13 cellular contexts compared by ENCODE assay signal in genomic region chr3:20669184-20669583, GRCh38.
DNase-seq lines count a peak whose midpoint lies in the region; ATAC-seq and TF ChIP-seq lines count a peak whose summit lies in the region.
"Had no signal": no experiment of that assay in that cellular context is flagged by ENCODE, and none has a peak within 500 bp of the region (broad histone marks: within the 10 kb centered on the region; RNA-seq: fewer than 3 reads in every experiment).

No MANE protein-coding gene starts in this region.

- H3K27ac ChIP-seq in dorsolateral prefrontal cortex = peak overlapping the region in 30 of 59 donors; percentile 3 to 76 (median 38)
- no peak overlapping the region for H3K27ac ChIP-seq in GM23338 (ENCODE audit: low read depth)

- ATAC-seq in GM23338 = no peak
- no peak for ATAC-seq in effector memory CD8-positive, alpha-beta T cell (replicated peaks)
- ATAC-seq: naive thymus-derived CD4-positive, alpha-beta T cell; PC-3; sciatic nerve; stimulated activated naive B cell treated with anti-CD40 and anti-IgM and Interleukin-4, amounts not matched to agents 10 μg/mL and 1 μg/mL and 100 μg/mL, for 72 hours had no signal

- H3K4me3 Mint-ChIP-seq in GM23338 = no peak overlapping the region
- H3K4me3 Mint-ChIP-seq in effector memory CD8-positive, alpha-beta T cell = no peak overlapping the region
- H3K4me3 Mint-ChIP-seq: central memory CD8-positive, alpha-beta T cell; naive thymus-derived CD4-positive, alpha-beta T cell; stimulated activated naive B cell treated with anti-CD40 and anti-IgM and Interleukin-4, amounts not matched to agents 10 μg/mL and 1 μg/mL and 100 μg/mL, for 72 hours had no signal

- H2AFZ ChIP-seq in GM23338 = no peak overlapping the region

- TF ChIP-seq CTCF in dorsolateral prefrontal cortex (IDR thresholded peaks at IDR 0.05 in 54 of 56, conservative IDR thresholded peaks at IDR 0.05 in 2 of 56; ENCODE audit: low read depth in 1 of 56, partially characterized antibody in 56 of 56) = no peak
- no peak for TF ChIP-seq CTCF in GM23338 (conservative IDR thresholded peaks at IDR 0.05; ENCODE audit: low read depth in 2 of 2)

- peaks cover 6% of the 10 kb centered on the region; the same call in 2 of the 3 replicates for H3K9me3 Mint-ChIP-seq in GM23338
- peaks cover 12% of the 10 kb centered on the region in 2 donors for H3K9me3 Mint-ChIP-seq in effector memory CD8-positive, alpha-beta T cell

- H3K36me3 Mint-ChIP-seq in GM23338 (ENCODE audit: low read depth) = no peaks in the 10 kb centered on the region
- H3K36me3 Mint-ChIP-seq in effector memory CD8-positive, alpha-beta T cell (ENCODE audit: insufficient read depth) = no peaks in the 10 kb centered on the region
- H3K36me3 Mint-ChIP-seq: naive thymus-derived CD4-positive, alpha-beta T cell; stimulated activated naive B cell treated with anti-CD40 and anti-IgM and Interleukin-4, amounts not matched to agents 10 μg/mL and 1 μg/mL and 100 μg/mL, for 72 hours had no signal

- no peaks in the 10 kb centered on the region for H3K36me3 ChIP-seq in GM23338 (ENCODE audit: insufficient read depth)

- H3K27ac Mint-ChIP-seq in GM23338 = no peak overlapping the region
- no peak overlapping the region for H3K27ac Mint-ChIP-seq in effector memory CD8-positive, alpha-beta T cell
- H3K27ac Mint-ChIP-seq: naive thymus-derived CD4-positive, alpha-beta T cell; stimulated activated naive B cell treated with anti-CD40 and anti-IgM and Interleukin-4, amounts not matched to agents 10 μg/mL and 1 μg/mL and 100 μg/mL, for 72 hours had no signal

- no peaks in the 10 kb centered on the region for H3K79me2 ChIP-seq in GM23338 (replicated peaks; ENCODE audit: insufficient read depth)

- H3K4me1 ChIP-seq in GM23338 (ENCODE audit: insufficient read depth) = no peaks in the 10 kb centered on the region

- no peaks in the 10 kb centered on the region for H3K27me3 Mint-ChIP-seq in GM23338 (ENCODE audit: insufficient read depth, low read depth, poor library complexity)
- no peaks in the 10 kb centered on the region for H3K27me3 Mint-ChIP-seq in effector memory CD8-positive, alpha-beta T cell
- H3K27me3 Mint-ChIP-seq: central memory CD8-positive, alpha-beta T cell; naive thymus-derived CD4-positive, alpha-beta T cell; stimulated activated naive B cell treated with anti-CD40 and anti-IgM and Interleukin-4, amounts not matched to agents 10 μg/mL and 1 μg/mL and 100 μg/mL, for 72 hours had no signal

- intact Hi-C loops in dorsolateral prefrontal cortex (cut with DNase I) = no loop called here

- H3K4me2 ChIP-seq in GM23338 = no peak overlapping the region

- DNase-seq in AG08395 (ENCODE audit: low spot score) = peak; percentile 16
- DNase-seq in NCI-H226 = peak; percentile 39
- DNase-seq in dorsolateral prefrontal cortex = peak in 3 of 10 donors; percentile 7 to 17 (median 10)
- DNase-seq in myocyte (ENCODE audit: low read depth) = peak; percentile 61
- DNase-seq in SHP77 treated with DMSO at 0.1 percent for 48 hours (lab: John Stamatoyannopoulos, UW) = no peak
- DNase-seq in GM23338 (ENCODE audit: low spot score) = no peak
- no peak for DNase-seq in stimulated activated CD4-positive, alpha-beta T cell treated with anti-CD3 and anti-CD28 coated beads, Interleukin-4, amount 100 ng/mL, for 24 hours
- DNase-seq in effector memory CD8-positive, alpha-beta T cell = no peak
- DNase-seq: naive thymus-derived CD4-positive, alpha-beta T cell; PC-3; stimulated activated naive B cell treated with anti-CD40 and anti-IgM and Interleukin-4, amounts not matched to agents 10 μg/mL and 1 μg/mL and 100 μg/mL, for 72 hours had no signal

- H4K20me1 ChIP-seq in GM23338 (replicated peaks; ENCODE audit: insufficient read depth) = no peaks in the 10 kb centered on the region

- H3K4me3 ChIP-seq in dorsolateral prefrontal cortex = peak overlapping the region in 1 of 59 donors; percentile 13
- H3K4me3 ChIP-seq in GM23338 = no peak overlapping the region

- peaks cover 8% of the 10 kb centered on the region for H3K9me2 ChIP-seq in GM23338 (ENCODE audit: insufficient read depth)

- no peaks in the 10 kb centered on the region for H3F3A ChIP-seq in GM23338 (replicated peaks; ENCODE audit: low read depth)

- H3K4me1 Mint-ChIP-seq in GM23338 = no peaks in the 10 kb centered on the region
- no peaks in the 10 kb centered on the region for H3K4me1 Mint-ChIP-seq in effector memory CD8-positive, alpha-beta T cell (ENCODE audit: low read depth in 2 of 2)
- H3K4me1 Mint-ChIP-seq: central memory CD8-positive, alpha-beta T cell; naive thymus-derived CD4-positive, alpha-beta T cell; stimulated activated naive B cell treated with anti-CD40 and anti-IgM and Interleukin-4, amounts not matched to agents 10 μg/mL and 1 μg/mL and 100 μg/mL, for 72 hours had no signal

- H3K27me3 ChIP-seq in dorsolateral prefrontal cortex (no peaks in the 10 kb centered on the region), GM23338 (ENCODE audit: insufficient read depth) (no peaks in the 10 kb centered on the region)

TF ChIP-seq in GM23338, 12 proteins besides CTCF, POLR2A, EP300 and RAD21 (continues in another document):
- TF ChIP-seq ZNF331 (CRISPR knock-in tag; IDR thresholded peaks at IDR 0.05; ENCODE audit: low read depth) = no peak
- no peak for TF ChIP-seq ZNF114 (CRISPR knock-in tag; IDR thresholded peaks at IDR 0.05)
- no peak for TF ChIP-seq POLR2AphosphoS5 (IDR thresholded peaks at IDR 0.05; ENCODE audit: low read depth)
- TF ChIP-seq ETS1 (IDR thresholded peaks at IDR 0.05) = no peak
- no peak for TF ChIP-seq STAT1 (IDR thresholded peaks at IDR 0.05; ENCODE audit: unreplicated experiment)
- no peak for TF ChIP-seq ZNF462 (CRISPR knock-in tag; IDR thresholded peaks at IDR 0.05)

Comparison
In these comparisons a context has a peak if more than half of its experiments do, and no peak if none do; other contexts are left out.
1. DNase-seq: peak in AG08395 (single experiment), NCI-H226 (single experiment) and myocyte (single experiment); none in SHP77 treated with DMSO at 0.1 percent for 48 hours (single experiment), GM23338 (single experiment), stimulated activated CD4-positive, alpha-beta T cell treated with anti-CD3 and anti-CD28 coated beads, Interleukin-4, amount 100 ng/mL, for 24 hours (single experiment) and effector memory CD8-positive, alpha-beta T cell (0 of 3).